In the genomic region with DNA sequence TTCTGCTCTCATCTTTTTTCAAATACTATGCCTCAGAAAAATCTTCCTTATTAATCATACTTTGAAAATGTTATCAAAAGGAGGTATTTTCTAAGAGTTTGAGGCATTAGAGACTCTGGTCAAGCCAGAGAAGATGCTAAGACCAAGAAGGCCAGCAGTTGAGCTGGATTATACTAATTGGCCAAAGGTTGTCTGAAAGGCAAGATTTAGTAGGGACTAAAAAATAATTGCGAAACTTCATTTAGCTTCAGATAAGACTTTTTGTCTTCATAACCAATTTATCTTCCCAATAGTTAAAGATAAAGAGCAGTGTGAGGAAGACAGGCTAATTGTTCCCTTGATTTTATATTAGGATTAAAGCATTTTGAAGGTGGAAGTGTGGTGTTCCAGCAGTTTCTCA, we compare ENCODE assay signal across 18 cellular contexts.
DNase-seq lines count a peak whose midpoint lies in the region; ATAC-seq and TF ChIP-seq lines count a peak whose summit lies in the region.
"Had no signal": no experiment of that assay in that cellular context is flagged by ENCODE, and none has a peak within 500 bp of the region (broad histone marks: within the 10 kb centered on the region; RNA-seq: fewer than 3 reads in every experiment).

No MANE protein-coding gene starts in this region.

- no peak for ATAC-seq in SK-N-SH treated with all-trans-retinoic acid at 6 μM for 48 hours
- ATAC-seq: A549; CD8-positive, alpha-beta T cell had no signal

- TF ChIP-seq EP300 in SK-N-SH (IDR thresholded peaks at IDR 0.05; ENCODE audit: borderline replicate concordance in 1 of 2, low read depth in 1 of 2, low read length in 1 of 2), result no peak

- peak overlapping the region; percentile 77 for H2AFZ ChIP-seq in SK-N-SH (ENCODE audit: low read depth)

- 0 out of 2 replicates have a peak overlapping the region, but pooled peaks have one; percentile 72 for H3K27ac Mint-ChIP-seq in HFFc6
- H3K27ac Mint-ChIP-seq in chondrocyte (ENCODE audit: unreplicated experiment), result no peak overlapping the region
- H3K27ac Mint-ChIP-seq: B cell; CD4-positive, alpha-beta T cell; CD8-positive, alpha-beta T cell had no signal

- H3F3A ChIP-seq in SK-N-SH (replicated peaks; ENCODE audit: insufficient read depth), result peaks cover 30% of the 10 kb centered on the region

- H3K79me2 ChIP-seq in SK-N-SH (ENCODE audit: insufficient read depth), result no peaks in the 10 kb centered on the region

- no peaks in the 10 kb centered on the region for H3K9me3 ChIP-seq in SK-N-SH
- H3K9me3 ChIP-seq: A549; BLaER1 treated with 17β-estradiol and CSF1 and Interleukin-3, amounts not matched to agents 10 nM and 100 nM; Caco-2 had no signal

- H3K4me1 ChIP-seq in SK-N-SH (ENCODE audit: control insufficient read depth in 1 of 2, insufficient read depth in 2 of 2, low read depth in 1 of 2, low read length in 1 of 2), result peaks cover 0 to 41% of the 10 kb centered on the region in 2 experiments; a peak in 2 of 4 replicates
- H3K4me1 ChIP-seq: A549, Caco-2 had no signal

- no peak overlapping the region for H3K9ac ChIP-seq in SK-N-SH
- H3K9ac ChIP-seq: BLaER1 treated with 17β-estradiol and CSF1 and Interleukin-3, amounts not matched to agents 10 nM and 100 nM had no signal

- no peaks in the 10 kb centered on the region for H3K36me3 ChIP-seq in SK-N-SH (replicated peaks in 1 of 2; ENCODE audit: control insufficient read depth in 1 of 2, insufficient read depth in 2 of 2, low read length in 1 of 2)
- H3K36me3 ChIP-seq: BLaER1 treated with 17β-estradiol and CSF1 and Interleukin-3, amounts not matched to agents 10 nM and 100 nM had no signal

- H3K9me2 ChIP-seq in SK-N-SH, result no peaks in the 10 kb centered on the region

- H3K4me3 Mint-ChIP-seq in HFFc6 (peak overlapping the region; percentile 65; the same call in 1 of the 2 replicates), chondrocyte (ENCODE audit: unreplicated experiment) (no peak overlapping the region)
- H3K4me3 Mint-ChIP-seq: B cell; CD4-positive, alpha-beta T cell; CD8-positive, alpha-beta T cell had no signal

- H3K4me3 ChIP-seq in SK-N-SH (ENCODE audit: low read depth in 2 of 2, low read length in 1 of 2), result no peak overlapping the region
- H3K4me3 ChIP-seq: A549; BLaER1 treated with 17β-estradiol and CSF1 and Interleukin-3, amounts not matched to agents 10 nM and 100 nM had no signal

- TF ChIP-seq CTCF in SK-N-SH (IDR thresholded peaks at IDR 0.05), result no peak
- no peak for TF ChIP-seq CTCF in HFFc6 (IDR thresholded peaks at IDR 0.05)
- no peak for TF ChIP-seq CTCF in chondrocyte (IDR thresholded peaks at IDR 0.05)

- H3K4me1 Mint-ChIP-seq in HFFc6 (ENCODE audit: low read depth) (peaks cover 49% of the 10 kb centered on the region), chondrocyte (ENCODE audit: low read depth) (peaks cover 20% of the 10 kb centered on the region)
- H3K4me1 Mint-ChIP-seq: B cell had no signal

- no peaks in the 10 kb centered on the region for H3K9me3 Mint-ChIP-seq in HFFc6
- no peaks in the 10 kb centered on the region for H3K9me3 Mint-ChIP-seq in chondrocyte (ENCODE audit: low read depth)

- DNase-seq in SK-N-SH (no peak), HFFc6 (no peak), amniotic epithelial cell (ENCODE audit: low read depth) (peak; percentile 51), chondrocyte (ENCODE audit: low spot score) (no peak), OCI-M2 (lab: John Stamatoyannopoulos, UW; ENCODE audit: unreplicated experiment) (no peak)
- DNase-seq: AML-193; Caco-2; Calu3; CD4-positive, alpha-beta T cell; CD8-positive, alpha-beta T cell; DMS79 treated with DMSO at 0.1 percent for 48 hours; GF-D8 had no signal

- H3K4me2 ChIP-seq in SK-N-SH, result peak overlapping the region; percentile 65; the same call in 1 of the 2 replicates
- H3K4me2 ChIP-seq: A549; BLaER1 treated with 17β-estradiol and CSF1 and Interleukin-3, amounts not matched to agents 10 nM and 100 nM had no signal

- H3K27me3 Mint-ChIP-seq in HFFc6 (ENCODE audit: insufficient read depth) (no peaks in the 10 kb centered on the region), chondrocyte (ENCODE audit: low read depth) (no peaks in the 10 kb centered on the region)
- H3K27me3 Mint-ChIP-seq: B cell; CD4-positive, alpha-beta T cell had no signal

- POLR2A ChIA-PET in SK-N-SH (lab: Yijun Ruan, JAX), result no interaction called here

- 71% methylated on average over 1 of the region's 1 CpG for WGBS in SK-N-SH (ENCODE audit: low lambda C conversion rate)

- CTCF ChIA-PET in SK-N-SH (lab: Yijun Ruan, JAX), result no interaction called here

- no peaks in the 10 kb centered on the region for H3K27me3 ChIP-seq in SK-N-SH (ENCODE audit: insufficient read depth)
- H3K27me3 ChIP-seq: BLaER1 treated with 17β-estradiol and CSF1 and Interleukin-3, amounts not matched to agents 10 nM and 100 nM had no signal

- no peak for TF ChIP-seq RAD21 in SK-N-SH (IDR thresholded peaks at IDR 0.05; ENCODE audit: low read length)

- H3K27ac ChIP-seq in SK-N-SH (ENCODE audit: low read depth in 2 of 2, low read length in 1 of 2), result peak overlapping the region in 1 of 2 experiments; percentile 93; a peak in 3 of 4 replicates
- H3K27ac ChIP-seq: 22Rv1; A549; BLaER1 treated with 17β-estradiol and CSF1 and Interleukin-3, amounts not matched to agents 10 nM and 100 nM; C4-2B had no signal

- no peaks in the 10 kb centered on the region for H4K20me1 ChIP-seq in SK-N-SH (ENCODE audit: insufficient read depth)
- H4K20me1 ChIP-seq: BLaER1 treated with 17β-estradiol and CSF1 and Interleukin-3, amounts not matched to agents 10 nM and 100 nM had no signal

- H3K36me3 Mint-ChIP-seq in HFFc6 (ENCODE audit: low read depth), result no peaks in the 10 kb centered on the region
- H3K36me3 Mint-ChIP-seq in chondrocyte (ENCODE audit: low read depth), result no peaks in the 10 kb centered on the region
- H3K36me3 Mint-ChIP-seq: CD8-positive, alpha-beta T cell had no signal

TF ChIP-seq in SK-N-SH, 30 proteins besides CTCF, POLR2A, EP300 and RAD21:
- TF ChIP-seq, protein P1, sequence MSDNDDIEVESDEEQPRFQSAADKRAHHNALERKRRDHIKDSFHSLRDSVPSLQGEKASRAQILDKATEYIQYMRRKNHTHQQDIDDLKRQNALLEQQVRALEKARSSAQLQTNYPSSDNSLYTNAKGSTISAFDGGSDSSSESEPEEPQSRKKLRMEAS (IDR thresholded peaks at IDR 0.05; ENCODE audit: low read depth), result no peak
- TF ChIP-seq SIN3A (IDR thresholded peaks at IDR 0.05; ENCODE audit: borderline replicate concordance, low read depth, low read length) (no peak), RCOR1 (IDR thresholded peaks at IDR 0.05; ENCODE audit: low read length) (no peak), IRF3 (IDR thresholded peaks at IDR 0.05; ENCODE audit: low read depth, low read length) (no peak), RXRA (IDR thresholded peaks at IDR 0.05; ENCODE audit: borderline replicate concordance, low read depth) (no peak), EZH2phosphoT487 (IDR thresholded peaks at IDR 0.05; ENCODE audit: borderline replicate concordance, low read depth) (no peak), JUND (IDR thresholded peaks at IDR 0.05) (no peak)
- TF ChIP-seq, protein P2, sequence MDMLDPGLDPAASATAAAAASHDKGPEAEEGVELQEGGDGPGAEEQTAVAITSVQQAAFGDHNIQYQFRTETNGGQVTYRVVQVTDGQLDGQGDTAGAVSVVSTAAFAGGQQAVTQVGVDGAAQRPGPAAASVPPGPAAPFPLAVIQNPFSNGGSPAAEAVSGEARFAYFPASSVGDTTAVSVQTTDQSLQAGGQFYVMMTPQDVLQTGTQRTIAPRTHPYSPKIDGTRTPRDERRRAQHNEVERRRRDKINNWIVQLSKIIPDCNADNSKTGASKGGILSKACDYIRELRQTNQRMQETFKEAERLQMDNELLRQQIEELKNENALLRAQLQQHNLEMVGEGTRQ (IDR thresholded peaks at IDR 0.05; ENCODE audit: borderline replicate concordance, low read depth, low read length), result no peak

TF ChIP-seq in SK-N-SH treated with all-trans-retinoic acid at 6 μM for 48 hours, 23 proteins besides CTCF, POLR2A, EP300 and RAD21 (continues in another document):
- TF ChIP-seq ZNF70 (CRISPR knock-in tag; IDR thresholded peaks at IDR 0.05) (no peak), GLIS3 (CRISPR knock-in tag; IDR thresholded peaks at IDR 0.05) (no peak), ZFP30 (CRISPR knock-in tag; IDR thresholded peaks at IDR 0.05) (no peak), BACH2 (CRISPR knock-in tag; IDR thresholded peaks at IDR 0.05; ENCODE audit: borderline replicate concordance) (no peak)
- TF ChIP-seq, protein P3, sequence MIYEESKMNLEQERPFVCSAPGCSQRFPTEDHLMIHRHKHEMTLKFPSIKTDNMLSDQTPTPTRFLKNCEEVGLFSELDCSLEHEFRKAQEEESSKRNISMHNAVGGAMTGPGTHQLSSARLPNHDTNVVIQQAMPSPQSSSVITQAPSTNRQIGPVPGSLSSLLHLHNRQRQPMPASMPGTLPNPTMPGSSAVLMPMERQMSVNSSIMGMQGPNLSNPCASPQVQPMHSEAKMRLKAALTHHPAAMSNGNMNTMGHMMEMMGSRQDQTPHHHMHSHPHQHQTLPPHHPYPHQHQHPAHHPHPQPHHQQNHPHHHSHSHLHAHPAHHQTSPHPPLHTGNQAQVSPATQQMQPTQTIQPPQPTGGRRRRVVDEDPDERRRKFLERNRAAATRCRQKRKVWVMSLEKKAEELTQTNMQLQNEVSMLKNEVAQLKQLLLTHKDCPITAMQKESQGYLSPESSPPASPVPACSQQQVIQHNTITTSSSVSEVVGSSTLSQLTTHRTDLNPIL (CRISPR knock-in tag; IDR thresholded peaks at IDR 0.05; ENCODE audit: low read depth), result no peak
- TF ChIP-seq, protein P4, sequence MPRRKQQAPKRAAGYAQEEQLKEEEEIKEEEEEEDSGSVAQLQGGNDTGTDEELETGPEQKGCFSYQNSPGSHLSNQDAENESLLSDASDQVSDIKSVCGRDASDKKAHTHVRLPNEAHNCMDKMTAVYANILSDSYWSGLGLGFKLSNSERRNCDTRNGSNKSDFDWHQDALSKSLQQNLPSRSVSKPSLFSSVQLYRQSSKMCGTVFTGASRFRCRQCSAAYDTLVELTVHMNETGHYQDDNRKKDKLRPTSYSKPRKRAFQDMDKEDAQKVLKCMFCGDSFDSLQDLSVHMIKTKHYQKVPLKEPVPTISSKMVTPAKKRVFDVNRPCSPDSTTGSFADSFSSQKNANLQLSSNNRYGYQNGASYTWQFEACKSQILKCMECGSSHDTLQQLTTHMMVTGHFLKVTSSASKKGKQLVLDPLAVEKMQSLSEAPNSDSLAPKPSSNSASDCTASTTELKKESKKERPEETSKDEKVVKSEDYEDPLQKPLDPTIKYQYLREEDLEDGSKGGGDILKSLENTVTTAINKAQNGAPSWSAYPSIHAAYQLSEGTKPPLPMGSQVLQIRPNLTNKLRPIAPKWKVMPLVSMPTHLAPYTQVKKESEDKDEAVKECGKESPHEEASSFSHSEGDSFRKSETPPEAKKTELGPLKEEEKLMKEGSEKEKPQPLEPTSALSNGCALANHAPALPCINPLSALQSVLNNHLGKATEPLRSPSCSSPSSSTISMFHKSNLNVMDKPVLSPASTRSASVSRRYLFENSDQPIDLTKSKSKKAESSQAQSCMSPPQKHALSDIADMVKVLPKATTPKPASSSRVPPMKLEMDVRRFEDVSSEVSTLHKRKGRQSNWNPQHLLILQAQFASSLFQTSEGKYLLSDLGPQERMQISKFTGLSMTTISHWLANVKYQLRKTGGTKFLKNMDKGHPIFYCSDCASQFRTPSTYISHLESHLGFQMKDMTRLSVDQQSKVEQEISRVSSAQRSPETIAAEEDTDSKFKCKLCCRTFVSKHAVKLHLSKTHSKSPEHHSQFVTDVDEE (CRISPR knock-in tag; IDR thresholded peaks at IDR 0.05), result no peak
